In genomic region chr3:128794788-128795649, GRCh38 we compare ENCODE assay signal across 1 cellular context.
TF ChIP-seq lines count a peak whose summit lies in the region.

No MANE protein-coding gene starts in this region.

TF ChIP-seq in SK-N-SH treated with all-trans-retinoic acid at 6 μM for 48 hours, 23 proteins besides CTCF, POLR2A, EP300 and RAD21 (continued from another document):
- TF ChIP-seq ZFP3 (CRISPR knock-in tag; IDR thresholded peaks at IDR 0.05) (no peak), ZFP30 (CRISPR knock-in tag; IDR thresholded peaks at IDR 0.05) (no peak)
